Comparison of ENCODE assay signal across 1 cellular context in genomic region chr2:20674974-20675679, GRCh38.
TF ChIP-seq lines count a peak whose summit lies in the region.

No MANE protein-coding gene starts in this region.

TF ChIP-seq in SK-N-SH, 30 proteins besides CTCF, POLR2A, EP300 and RAD21 (continued from another document):
- TF ChIP-seq IRF3 (IDR thresholded peaks at IDR 0.05; ENCODE audit: low read depth, low read length) (no peak), FOXJ3 (CRISPR knock-in tag; IDR thresholded peaks at IDR 0.05) (no peak), NRF1 (IDR thresholded peaks at IDR 0.05; ENCODE audit: low read depth, low read length) (no peak), USF1 (IDR thresholded peaks at IDR 0.05; ENCODE audit: borderline replicate concordance, low read depth) (no peak), USF2 (IDR thresholded peaks at IDR 0.05; ENCODE audit: borderline replicate concordance, low read depth, low read length) (no peak), MAX (IDR thresholded peaks at IDR 0.05; ENCODE audit: low read depth) (0 out of 2 replicates have a peak, but pooled peaks have one; percentile 55)
TF ChIP-seq in SK-N-SH: peak in this region for 6.
